22 cellular contexts compared by ENCODE assay signal in genomic region chr18:37084912-37085311, GRCh38.
"Had no signal": no experiment of that assay in that cellular context is flagged by ENCODE, and none has a peak within 500 bp of the region (broad histone marks: within the 10 kb centered on the region; RNA-seq: fewer than 3 reads in every experiment).

No MANE protein-coding gene starts in this region.

- H3K36me3 ChIP-seq: left lung, ovary, right atrium auricular region, thyroid gland, WERI-Rb-1 had no signal

- H3K4me1 ChIP-seq: foreskin keratinocyte, left lung, psoas muscle, right atrium auricular region, thyroid gland had no signal

- DNase-seq: activated CD4-positive, alpha-beta T cell treated with anti-CD3 and anti-CD28 coated beads for 1 hour; activated T-cell treated with anti-CD3 and anti-CD28 coated beads, Interleukin-2, amount 50 U/mL, for 1 hour; aorta; effector CD4-positive, alpha-beta T cell; erythroblast; foreskin keratinocyte; kidney glomerular epithelial cell; left lung; naive thymus-derived CD4-positive, alpha-beta T cell; ovary; psoas muscle; stimulated activated CD4-positive, alpha-beta T cell treated with anti-CD3 and anti-CD28 coated beads, Interleukin-4, amount 100 ng/mL, for 24 hours; substantia nigra; T-cell; thyroid gland; WERI-Rb-1 had no signal

- ATAC-seq: activated naive CD4-positive, alpha-beta T cell treated with anti-CD3 and anti-CD28 coated beads, Interleukin-2, amount 50 U/mL, for 72 hours; foreskin keratinocyte; left lung; naive thymus-derived CD4-positive, alpha-beta T cell; psoas muscle; T-cell had no signal

- H3K27me3 ChIP-seq: foreskin keratinocyte, left lung, ovary, right atrium auricular region, thyroid gland had no signal

- H3K4me1 Mint-ChIP-seq: brain; naive thymus-derived CD4-positive, alpha-beta T cell; T-cell had no signal

- H3K9me3 ChIP-seq: ovary, psoas muscle, right atrium auricular region, thyroid gland had no signal

- H3K27ac ChIP-seq: foreskin keratinocyte, left lung, ovary, psoas muscle, right atrium auricular region, thyroid gland, WERI-Rb-1 had no signal

- H3K27ac Mint-ChIP-seq: activated naive CD4-positive, alpha-beta T cell treated with anti-CD3 and anti-CD28 coated beads, Interleukin-2, amount 50 U/mL, for 72 hours; brain; dendritic cell treated with granulocyte-macrophage colony-stimulating factor and Interleukin-4, amounts not matched to agents 40 ng/mL and 50 ng/mL, for 4 days; naive thymus-derived CD4-positive, alpha-beta T cell; stimulated activated naive CD8-positive, alpha-beta T cell treated with anti-CD3 and anti-CD28 coated beads, Interleukin-15, Interleukin-2, amounts not matched to agents 100 ng/mL and 50 ng/mL, for 24 hours; T-cell had no signal

- H3K27me3 Mint-ChIP-seq: brain; dendritic cell treated with granulocyte-macrophage colony-stimulating factor and Interleukin-4, amounts not matched to agents 40 ng/mL and 50 ng/mL, for 4 days; naive thymus-derived CD4-positive, alpha-beta T cell; stimulated activated naive CD8-positive, alpha-beta T cell treated with anti-CD3 and anti-CD28 coated beads, Interleukin-15, Interleukin-2, amounts not matched to agents 100 ng/mL and 50 ng/mL, for 24 hours; T-cell had no signal

- H3K9me3 Mint-ChIP-seq: activated naive CD4-positive, alpha-beta T cell treated with anti-CD3 and anti-CD28 coated beads, Interleukin-2, amount 50 U/mL, for 72 hours had no signal

- H3K4me3 ChIP-seq: left lung, lung, ovary, psoas muscle, right atrium auricular region, thyroid gland had no signal

- H3K4me3 Mint-ChIP-seq: brain; dendritic cell treated with granulocyte-macrophage colony-stimulating factor and Interleukin-4, amounts not matched to agents 40 ng/mL and 50 ng/mL, for 4 days; naive thymus-derived CD4-positive, alpha-beta T cell; stimulated activated naive CD8-positive, alpha-beta T cell treated with anti-CD3 and anti-CD28 coated beads, Interleukin-15, Interleukin-2, amounts not matched to agents 100 ng/mL and 50 ng/mL, for 24 hours; T-cell had no signal
